Comparison of ENCODE assay signal across 11 cellular contexts in the genomic region with DNA sequence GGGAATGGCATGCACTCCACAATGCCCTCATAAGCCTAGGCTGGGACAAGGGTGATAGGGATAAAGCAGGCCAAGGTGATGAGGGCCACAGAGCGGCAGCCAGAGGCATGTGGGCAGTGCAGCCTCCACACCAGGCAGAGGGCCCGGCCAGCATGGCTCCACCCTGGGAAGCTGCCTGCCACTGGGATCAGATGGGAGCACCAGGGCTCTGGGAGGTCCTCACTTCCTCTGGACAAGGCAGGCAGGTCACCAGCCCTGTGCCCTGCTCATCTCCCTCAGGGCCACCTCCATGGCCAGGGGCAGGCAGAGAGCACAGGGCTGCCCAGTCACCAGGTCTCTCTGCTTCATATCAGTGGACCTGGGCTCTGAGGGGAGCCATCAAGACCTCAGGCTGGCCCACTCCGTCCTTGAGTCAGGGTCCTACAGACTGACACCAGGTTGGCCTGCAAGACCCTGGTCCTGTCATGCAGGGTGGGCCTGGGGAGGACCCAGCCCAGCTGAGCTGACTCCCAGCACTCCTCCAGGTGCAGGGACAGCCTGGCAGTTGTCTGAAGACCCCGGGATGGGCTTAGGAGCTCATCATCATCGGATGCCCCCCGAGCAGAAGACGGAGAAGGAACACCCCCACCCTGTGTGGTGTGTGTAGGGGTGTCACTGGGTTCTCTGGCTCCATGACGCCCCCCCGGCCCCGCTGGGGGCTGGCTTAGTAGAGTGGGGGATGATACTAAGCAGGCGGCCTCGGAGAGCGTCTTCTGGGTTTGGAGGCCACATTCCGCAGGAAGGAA. TPM values are rescaled to one million over a fixed set of nuclear protein-coding genes. Genes with fewer than 3 reads are reported as not detected.
DNase-seq lines count a peak whose midpoint lies in the region; ATAC-seq, FAIRE-seq and TF ChIP-seq lines count a peak whose summit lies in the region.
"Not testable (repeated sequence)": the region's sequence is repeated elsewhere in the genome, so short reads cannot be mapped to it uniquely, and the experiment has no call there.
"Had no signal": no experiment of that assay in that cellular context is flagged by ENCODE, and none has a peak within 500 bp of the region (broad histone marks: within the 10 kb centered on the region; RNA-seq: fewer than 3 reads in every experiment).

No MANE protein-coding gene starts in this region.

- TF ChIP-seq CTCF in GM23338 (conservative IDR thresholded peaks at IDR 0.05; ENCODE audit: low read depth in 2 of 2); VCaP (conservative IDR thresholded peaks at IDR 0.05); K562 (IDR thresholded peaks at IDR 0.05 in 2 of 3, conservative IDR thresholded peaks at IDR 0.05 in 1 of 3; ENCODE audit: insufficient read depth in 2 of 3, low read depth in 1 of 3, low read length in 3 of 3); glutamatergic neuron (IDR thresholded peaks at IDR 0.05; ENCODE audit: partially characterized antibody, unreplicated experiment); osteocyte (IDR thresholded peaks at IDR 0.05): not testable (repeated sequence)

- H2AFZ ChIP-seq in GM23338; K562 (ENCODE audit: low read depth, low read length): not testable (repeated sequence)

- DNase-seq in GM23338 (ENCODE audit: low spot score); activated T-helper 1 cell treated with anti-CD3 and anti-CD28 coated beads, Interleukin-12 subunit alpha, Interleukin-12 subunit beta, Interleukin-2, Interleukin-4 antibody, amounts not matched to agents 30 ng/mL and 10 ng/mL and 1 ng/mL, durations not matched to agents 14 hours and 24 hours and 36 hours (ENCODE audit: low spot score); glutamatergic neuron; naive B cell; osteocyte (ENCODE audit: extremely low spot score, unreplicated experiment): not testable (repeated sequence)
- peak in 2 of 4 experiments; percentile 21 to 23 for DNase-seq in K562 (ENCODE audit: extremely low read depth in 1 of 4, low spot score in 3 of 4)

- POLR2A ChIA-PET in K562 (lab: Yijun Ruan, JAX): interaction anchor here (0.6 kb wide), 2 partner anchors 9 to 19 kb away, joined by 3 to 4 read pairs; no protein-coding TSS in a partner anchor

- not testable (repeated sequence) for H3F3A ChIP-seq in GM23338 (replicated peaks; ENCODE audit: low read depth)

- not testable (repeated sequence) for H3K36me3 Mint-ChIP-seq in GM23338 (ENCODE audit: low read depth); activated T-helper 1 cell treated with anti-CD3 and anti-CD28 coated beads, Interleukin-12 subunit alpha, Interleukin-12 subunit beta, Interleukin-2, Interleukin-4 antibody, amounts not matched to agents 30 ng/mL and 10 ng/mL and 1 ng/mL, durations not matched to agents 14 hours and 24 hours and 36 hours (ENCODE audit: low read depth); glutamatergic neuron (ENCODE audit: unreplicated experiment); naive B cell; osteocyte (ENCODE audit: unreplicated experiment)

- not testable (repeated sequence) for FAIRE-seq in K562 (lab: Jason Lieb, UNC)

- not testable (repeated sequence) for H3K36me3 ChIP-seq in GM23338 (ENCODE audit: insufficient read depth); K562 (ENCODE audit: control insufficient read depth, insufficient read depth, low read length)

- CTCF ChIA-PET in K562 (lab: Yijun Ruan, JAX; ENCODE audit: low intra/inter-chr PET ratio): not testable (repeated sequence)

- H3K9me3 Mint-ChIP-seq in GM23338; activated T-helper 1 cell treated with anti-CD3 and anti-CD28 coated beads, Interleukin-12 subunit alpha, Interleukin-12 subunit beta, Interleukin-2, Interleukin-4 antibody, amounts not matched to agents 30 ng/mL and 10 ng/mL and 1 ng/mL, durations not matched to agents 14 hours and 24 hours and 36 hours; glutamatergic neuron (ENCODE audit: unreplicated experiment); naive B cell; osteocyte (ENCODE audit: unreplicated experiment): not testable (repeated sequence)

- not testable (repeated sequence) for H3K9me2 ChIP-seq in GM23338 (ENCODE audit: insufficient read depth)

- H3K9ac ChIP-seq in K562 (ENCODE audit: insufficient read depth in 1 of 2, low read depth in 2 of 2, low read length in 2 of 2): not testable (repeated sequence)

- intact Hi-C loops in activated T-helper 1 cell treated with anti-CD3 and anti-CD28 coated beads, Interleukin-12 subunit alpha, Interleukin-12 subunit beta, Interleukin-2, Interleukin-4 antibody, amounts not matched to agents 30 ng/mL and 10 ng/mL and 1 ng/mL, durations not matched to agents 14 hours and 24 hours and 36 hours (cut with micrococcal nuclease); K562 (cut with micrococcal nuclease): not testable (repeated sequence)

- peak overlapping the region; percentile 58 for H3K4me3 Mint-ChIP-seq in GM23338
- H3K4me3 Mint-ChIP-seq in activated T-helper 1 cell treated with anti-CD3 and anti-CD28 coated beads, Interleukin-12 subunit alpha, Interleukin-12 subunit beta, Interleukin-2, Interleukin-4 antibody, amounts not matched to agents 30 ng/mL and 10 ng/mL and 1 ng/mL, durations not matched to agents 14 hours and 24 hours and 36 hours: peak overlapping the region; percentile 37
- peak overlapping the region; percentile 57 for H3K4me3 Mint-ChIP-seq in glutamatergic neuron (ENCODE audit: unreplicated experiment)
- peak overlapping the region in 6 of 8 donors; percentile 15 to 89 (median 72) for H3K4me3 Mint-ChIP-seq in naive B cell
- H3K4me3 Mint-ChIP-seq in osteocyte (ENCODE audit: unreplicated experiment): peak overlapping the region; percentile 69

- TF ChIP-seq RAD21 in K562 (CRISPR knock-in tag; conservative IDR thresholded peaks at IDR 0.05 in 1 of 2, IDR thresholded peaks at IDR 0.05 in 1 of 2): not testable (repeated sequence)

- ATAC-seq in GM23338; naive B cell (ENCODE audit: low read depth in 2 of 2): not testable (repeated sequence)
- peak; percentile 6 for ATAC-seq in K562

- H3K4me3 ChIP-seq in GM23338, K562: not testable (repeated sequence)

- H3K9me1 ChIP-seq in K562 (ENCODE audit: control insufficient read depth, insufficient read depth, low read length): not testable (repeated sequence)

- H3K27ac ChIP-seq in GM23338 (ENCODE audit: low read depth); K562 (ENCODE audit: extremely low read depth, low read depth, low read length): not testable (repeated sequence)
- peak overlapping the region; percentile 82; the same call in 1 of the 2 replicates for H3K27ac ChIP-seq in VCaP

- not testable (repeated sequence) for H3K79me2 ChIP-seq in GM23338 (replicated peaks; ENCODE audit: insufficient read depth); K562 (ENCODE audit: control insufficient read depth, insufficient read depth, low read length)

- TF ChIP-seq EP300 in K562 (IDR thresholded peaks at IDR 0.05; ENCODE audit: low read length): not testable (repeated sequence)

- not testable (repeated sequence) for H3K27ac Mint-ChIP-seq in GM23338; naive B cell; osteocyte (ENCODE audit: unreplicated experiment)
- H3K27ac Mint-ChIP-seq in activated T-helper 1 cell treated with anti-CD3 and anti-CD28 coated beads, Interleukin-12 subunit alpha, Interleukin-12 subunit beta, Interleukin-2, Interleukin-4 antibody, amounts not matched to agents 30 ng/mL and 10 ng/mL and 1 ng/mL, durations not matched to agents 14 hours and 24 hours and 36 hours: peak overlapping the region; percentile 34
- H3K27ac Mint-ChIP-seq in glutamatergic neuron (ENCODE audit: unreplicated experiment): peak overlapping the region; percentile 12

- in situ Hi-C loops in K562 (cut with MboI): not testable (repeated sequence)

- H3K9me3 ChIP-seq in K562 (replicated peaks; ENCODE audit: control insufficient read depth, insufficient read depth, low read depth, low read length): not testable (repeated sequence)

- H4K20me1 ChIP-seq in GM23338 (replicated peaks; ENCODE audit: insufficient read depth): not testable (repeated sequence)
- peaks cover 50% of the 10 kb centered on the region for H4K20me1 ChIP-seq in K562 (replicated peaks; ENCODE audit: control insufficient read depth, insufficient read depth, low read length)

- BruUV-seq in K562 (replicated peaks; lab: Mats Ljungman, UMichigan): not testable (repeated sequence)

- H3K4me1 ChIP-seq in GM23338 (ENCODE audit: insufficient read depth): not testable (repeated sequence)
- peaks cover 0 to 51% of the 10 kb centered on the region in 2 experiments; a peak in 2 of 5 replicates for H3K4me1 ChIP-seq in K562 (replicated peaks in 1 of 2; ENCODE audit: control insufficient read depth in 2 of 2, insufficient read depth in 2 of 2, low read length in 2 of 2)

- H3K4me1 Mint-ChIP-seq in GM23338; activated T-helper 1 cell treated with anti-CD3 and anti-CD28 coated beads, Interleukin-12 subunit alpha, Interleukin-12 subunit beta, Interleukin-2, Interleukin-4 antibody, amounts not matched to agents 30 ng/mL and 10 ng/mL and 1 ng/mL, durations not matched to agents 14 hours and 24 hours and 36 hours (ENCODE audit: low read depth); naive B cell; osteocyte (ENCODE audit: unreplicated experiment): not testable (repeated sequence)
- H3K4me1 Mint-ChIP-seq in glutamatergic neuron (ENCODE audit: low read depth, unreplicated experiment): peaks cover 17% of the 10 kb centered on the region

- WGBS in K562 (ENCODE audit: insufficient coverage, low coverage, missing lambda C conversion rate): 3% methylated on average over 14 of the region's 14 CpGs

- peak overlapping the region; percentile 43; the same call in 1 of the 2 replicates for H3K4me2 ChIP-seq in GM23338
- H3K4me2 ChIP-seq in K562 (ENCODE audit: insufficient read depth, low read length): not testable (repeated sequence)

- not testable (repeated sequence) for H3K27me3 ChIP-seq in GM23338 (ENCODE audit: insufficient read depth)
- H3K27me3 ChIP-seq in K562 (ENCODE audit: control insufficient read depth in 2 of 2, insufficient read depth in 2 of 2, low read length in 2 of 2): peaks cover 29 to 74% of the 10 kb centered on the region in 2 experiments; a peak in 4 of 5 replicates

- not testable (repeated sequence) for TF ChIP-seq POLR2A in K562 (conservative IDR thresholded peaks at IDR 0.05)

- H3K27me3 Mint-ChIP-seq in GM23338 (ENCODE audit: insufficient read depth, low read depth, poor library complexity); osteocyte (ENCODE audit: unreplicated experiment): not testable (repeated sequence)
- H3K27me3 Mint-ChIP-seq in activated T-helper 1 cell treated with anti-CD3 and anti-CD28 coated beads, Interleukin-12 subunit alpha, Interleukin-12 subunit beta, Interleukin-2, Interleukin-4 antibody, amounts not matched to agents 30 ng/mL and 10 ng/mL and 1 ng/mL, durations not matched to agents 14 hours and 24 hours and 36 hours (ENCODE audit: insufficient read depth): peaks cover 17% of the 10 kb centered on the region
- H3K27me3 Mint-ChIP-seq in glutamatergic neuron (ENCODE audit: unreplicated experiment) (peaks cover 14% of the 10 kb centered on the region), naive B cell (peaks cover 6 to 55% (median 34%) of the 10 kb centered on the region in 3 donors)

RNA-seq across cellular contexts. Expression of a gene that starts 33.3 kb away (rescaled TPM):
- total RNA-seq in GM23338 (2014; rRNA removed; shearing (Covaris generic)): 31.9 and 67.4 TPM in 2 replicates
- polyA plus RNA-seq in GM23338 (2016; fragmentation: Nextera tagmentation; extraction: Ambion mirVana) (7.6 and 10.0 TPM in 2 replicates), K562 (2011; rRNA removed) (0.11 TPM in 1 of 2 replicates, not detected in the other), K562 (2014; fragmentation: Illumina TruSeq; extraction: Trizol) (not detected in 2 replicates), K562 (2014; fragmentation: Nextera tagmentation; extraction: Ambion mirVana) (not detected), K562 (2014; rRNA removed) (0.07 TPM in 1 of 2 replicates, not detected in the other), naive B cell (ENCODE audit: low read depth in 6 of 6) (under 1 TPM in 1 of 6 donors, not detected in 5; 0.05 TPM)
- 1.0 and 1.2 TPM in 2 replicates for total RNA-seq in activated T-helper 1 cell treated with anti-CD3 and anti-CD28 coated beads, Interleukin-12 subunit alpha, Interleukin-12 subunit beta, Interleukin-2, Interleukin-4 antibody, amounts not matched to agents 30 ng/mL and 10 ng/mL and 1 ng/mL, durations not matched to agents 14 hours and 24 hours and 36 hours
- total RNA-seq in K562 (2011; cell fraction: chromatin; rRNA removed; ENCODE audit: low replicate concordance): 0.09 and 0.23 TPM in 2 replicates
- 0.17 TPM in 1 of 2 replicates, not detected in the other for total RNA-seq in K562 (2011; cell fraction: nucleolus; rRNA removed)
- total RNA-seq in K562 (2011; cell fraction: nucleoplasm; rRNA removed): not detected in 2 replicates
- total RNA-seq in K562 (2014; rRNA removed) (not detected in 2 replicates), K562 (2014; rRNA removed; fragmentation: Illumina TruSeq; extraction: Trizol) (not detected in 2 replicates), K562 (2015; rRNA removed; fragmentation: Illumina TruSeq; extraction: Trizol) (not detected in 2 replicates), K562 (2021) (not detected in 2 replicates), glutamatergic neuron (ENCODE audit: unreplicated experiment) (4.0 TPM), osteocyte (11.2 and 12.0 TPM in 2 replicates)
- polyA plus RNA-seq in K562 (2011; cell fraction: cytosol; rRNA removed): 0.03 TPM in 1 of 2 replicates, not detected in the other
- polyA plus RNA-seq in K562 (2011; cell fraction: nucleus; rRNA removed): 0.26 TPM in 1 of 2 replicates, not detected in the other
- polyA plus RNA-seq in K562 (2012): 0.01 TPM in 1 of 2 replicates, not detected in the other
- not detected in 2 replicates for polyA minus RNA-seq in K562 (2011; rRNA and poly(A)+ RNA removed)
- polyA minus RNA-seq in K562 (2011; cell fraction: cytosol; rRNA and poly(A)+ RNA removed): not detected in 2 replicates
- polyA minus RNA-seq in K562 (2011; cell fraction: nucleus; rRNA and poly(A)+ RNA removed): 0.40 TPM in 1 of 2 replicates, not detected in the other
- total RNA-seq: fibroblast of villous mesenchyme had no signal
- polyA plus RNA-seq: CD14-positive monocyte, IgD-negative memory B cell, smooth muscle cell had no signal
